In genomic region chr2:84169871-84170270, GRCh38 we compare ENCODE assay signal across 17 cellular contexts.
"Had no signal": no experiment of that assay in that cellular context is flagged by ENCODE, and none has a peak within 500 bp of the region (broad histone marks: within the 10 kb centered on the region; RNA-seq: fewer than 3 reads in every experiment).

No MANE protein-coding gene starts in this region.

- DNase-seq: dermis blood vessel endothelial cell; dorsolateral prefrontal cortex; effector CD4-positive, alpha-beta T cell; effector memory CD4-positive, alpha-beta T cell; foreskin keratinocyte; heart right ventricle; hippocampal formation; left cardiac atrium; left lung; left ventricle myocardium superior; lower lobe of right lung; mesenchymal stem cell; mucosa of descending colon; naive B cell had no signal

- H3K9me3 ChIP-seq: esophagus muscularis mucosa, gastroesophageal sphincter, heart right ventricle, lower lobe of right lung, mucosa of descending colon had no signal

- H3K27ac ChIP-seq: coronary artery, dorsolateral prefrontal cortex, esophagus muscularis mucosa, foreskin keratinocyte, gastroesophageal sphincter, heart right ventricle, left lung, lower lobe of right lung had no signal

- H3K36me3 ChIP-seq: esophagus muscularis mucosa, gastroesophageal sphincter, heart right ventricle, left lung, lower lobe of right lung had no signal

- H3K4me3 ChIP-seq: coronary artery, dorsolateral prefrontal cortex, esophagus muscularis mucosa, gastroesophageal sphincter, heart right ventricle, left lung, lower lobe of right lung, mucosa of descending colon had no signal

- H3K27me3 ChIP-seq: esophagus muscularis mucosa, gastroesophageal sphincter, heart right ventricle, left lung had no signal

- H3K4me1 ChIP-seq: esophagus muscularis mucosa, foreskin keratinocyte, gastroesophageal sphincter, heart right ventricle, left lung, lower lobe of right lung had no signal
